Comparison of ENCODE assay signal across 12 cellular contexts in genomic region chr17:72715906-72716572, GRCh38.
DNase-seq lines count a peak whose midpoint lies in the region; ATAC-seq and TF ChIP-seq lines count a peak whose summit lies in the region.
"Had no signal": no experiment of that assay in that cellular context is flagged by ENCODE, and none has a peak within 500 bp of the region (broad histone marks: within the 10 kb centered on the region; RNA-seq: fewer than 3 reads in every experiment).

No MANE protein-coding gene starts in this region.

- no peak for ATAC-seq in GM18873 (IDR thresholded peaks at IDR 0.05; ENCODE audit: low FRiP score, unreplicated experiment)
- ATAC-seq in CD4-positive, alpha-beta T cell (ENCODE audit: poor library complexity) = no peak

- H3K4me3 ChIP-seq in SJCRH30 (no peak overlapping the region), fibroblast of pulmonary artery (replicated peaks; ENCODE audit: low read depth, low read length) (no peak overlapping the region)

- H3K36me3 Mint-ChIP-seq in progenitor cell of endocrine pancreas (ENCODE audit: insufficient read depth) = peaks cover under 1% of the 10 kb centered on the region
- H3K36me3 Mint-ChIP-seq in CD4-positive, alpha-beta T cell (ENCODE audit: low read depth) = peaks cover 15% of the 10 kb centered on the region

- H3K27me3 Mint-ChIP-seq in progenitor cell of endocrine pancreas = peaks cover 7% of the 10 kb centered on the region
- H3K27me3 Mint-ChIP-seq in CD4-positive, alpha-beta T cell = no peaks in the 10 kb centered on the region

- no peak overlapping the region for H3K27ac ChIP-seq in SJCRH30
- no peak overlapping the region for H3K27ac ChIP-seq in CD4-positive, alpha-beta T cell (ENCODE audit: low read depth, low read length)

- POLR2A ChIA-PET in CD4-positive, alpha-beta T cell (lab: Charles Lee) = interaction anchor here (1.0 kb wide), 1 partner anchor 11 kb away, joined by 3 read pairs; no protein-coding TSS in a partner anchor

- TF ChIP-seq CTCF in fibroblast of pulmonary artery (IDR thresholded peaks at IDR 0.05; ENCODE audit: low read length, missing control alignments) = no peak
- TF ChIP-seq CTCF in progenitor cell of endocrine pancreas (IDR thresholded peaks at IDR 0.05; ENCODE audit: unreplicated experiment) = no peak
- no peak for TF ChIP-seq CTCF in CD4-positive, alpha-beta T cell (IDR thresholded peaks at IDR 0.05)

- DNase-seq in ELR (ENCODE audit: low read depth) (peak; percentile 99), SJCRH30 (peak; percentile 51 to 70), fibroblast of pulmonary artery (ENCODE audit: low read depth) (peak; percentile 97), progenitor cell of endocrine pancreas (ENCODE audit: low spot score, unreplicated experiment) (no peak), SIG-M5 treated with dmso at 0.1 percent for 504 hours (lab: John Stamatoyannopoulos, UW; ENCODE audit: unreplicated experiment) (no peak), NCI-H774 (lab: John Stamatoyannopoulos, UW) (no peak)
- no peak for DNase-seq in CD4-positive, alpha-beta T cell
- DNase-seq: glutamatergic neuron, RPMI8226, small intestine had no signal

- peaks cover 4% of the 10 kb centered on the region for H3K4me1 ChIP-seq in SJCRH30

- H3K9me3 Mint-ChIP-seq in progenitor cell of endocrine pancreas (ENCODE audit: low read depth) = peaks cover 2% of the 10 kb centered on the region
- H3K9me3 Mint-ChIP-seq in CD4-positive, alpha-beta T cell = peaks cover 2% of the 10 kb centered on the region

- H3K4me3 Mint-ChIP-seq in progenitor cell of endocrine pancreas (ENCODE audit: low read depth) = peak overlapping the region; percentile 23
- no peak overlapping the region for H3K4me3 Mint-ChIP-seq in CD4-positive, alpha-beta T cell
- H3K4me3 Mint-ChIP-seq: activated T-helper 1 cell treated with anti-CD3 and anti-CD28 coated beads, Interleukin-12 subunit alpha, Interleukin-12 subunit beta, Interleukin-2, Interleukin-4 antibody, amounts not matched to agents 30 ng/mL and 10 ng/mL and 1 ng/mL, durations not matched to agents 14 hours and 24 hours and 36 hours had no signal

- no peaks in the 10 kb centered on the region for H3K36me3 ChIP-seq in SJCRH30

- CTCF ChIA-PET in CD4-positive, alpha-beta T cell (lab: Charles Lee) = no interaction called here

- peaks cover 17% of the 10 kb centered on the region for H3K4me1 Mint-ChIP-seq in progenitor cell of endocrine pancreas (ENCODE audit: low read depth)
- H3K4me1 Mint-ChIP-seq in CD4-positive, alpha-beta T cell (ENCODE audit: low read depth) = peaks cover 26% of the 10 kb centered on the region

- no peaks in the 10 kb centered on the region; the same call in 1 of the 2 replicates for H3K27me3 ChIP-seq in SJCRH30
- no peaks in the 10 kb centered on the region for H3K27me3 ChIP-seq in CD4-positive, alpha-beta T cell (ENCODE audit: control insufficient read depth, insufficient read depth, low read length)

- intact Hi-C loops in CD4-positive, alpha-beta T cell (cut with DNase I, micrococcal nuclease) = no loop called here

- no peaks in the 10 kb centered on the region for H3K9me3 ChIP-seq in SJCRH30 (replicated peaks)
- H3K9me3 ChIP-seq in CD4-positive, alpha-beta T cell (ENCODE audit: control insufficient read depth, low read length) = peaks cover 7% of the 10 kb centered on the region

- H3K27ac Mint-ChIP-seq in progenitor cell of endocrine pancreas = peak overlapping the region; percentile 97
- H3K27ac Mint-ChIP-seq in CD4-positive, alpha-beta T cell = no peak overlapping the region
- H3K27ac Mint-ChIP-seq: activated T-helper 1 cell treated with anti-CD3 and anti-CD28 coated beads, Interleukin-12 subunit alpha, Interleukin-12 subunit beta, Interleukin-2, Interleukin-4 antibody, amounts not matched to agents 30 ng/mL and 10 ng/mL and 1 ng/mL, durations not matched to agents 14 hours and 24 hours and 36 hours had no signal

Comparison
In these comparisons a context has a peak if more than half of its experiments do, and no peak if none do; other contexts are left out.
1. DNase-seq: peak in ELR (single experiment), SJCRH30 (2 of 2) and fibroblast of pulmonary artery (single experiment); none in progenitor cell of endocrine pancreas (single experiment), SIG-M5 treated with dmso at 0.1 percent for 504 hours (single experiment), NCI-H774 (single experiment) and CD4-positive, alpha-beta T cell (0 of 10).